ENCODE assay signal across 1 cellular context in genomic region chr4:93786149-93786548, GRCh38.
TF ChIP-seq lines count a peak whose summit lies in the region.

No MANE protein-coding gene starts in this region.

TF ChIP-seq in WTC11, 78 proteins besides CTCF, POLR2A, EP300 and RAD21 (continued from another document):
- TF ChIP-seq E2F4 (CRISPR knock-in tag; IDR thresholded peaks at IDR 0.05; ENCODE audit: borderline replicate concordance, low read depth) (no peak), KAT7 (CRISPR knock-in tag; IDR thresholded peaks at IDR 0.05; ENCODE audit: borderline replicate concordance) (no peak), PREB (CRISPR knock-in tag; IDR thresholded peaks at IDR 0.05; ENCODE audit: borderline replicate concordance) (no peak), RELA (CRISPR knock-in tag; IDR thresholded peaks at IDR 0.05; ENCODE audit: borderline replicate concordance) (no peak), SP1 (CRISPR knock-in tag; conservative IDR thresholded peaks at IDR 0.05) (no peak), ZNF232 (CRISPR knock-in tag; IDR thresholded peaks at IDR 0.05) (no peak), NR2C2 (CRISPR knock-in tag; IDR thresholded peaks at IDR 0.05) (no peak), ZNF138 (CRISPR knock-in tag; conservative IDR thresholded peaks at IDR 0.05) (no peak)
- TF ChIP-seq, protein P1, sequence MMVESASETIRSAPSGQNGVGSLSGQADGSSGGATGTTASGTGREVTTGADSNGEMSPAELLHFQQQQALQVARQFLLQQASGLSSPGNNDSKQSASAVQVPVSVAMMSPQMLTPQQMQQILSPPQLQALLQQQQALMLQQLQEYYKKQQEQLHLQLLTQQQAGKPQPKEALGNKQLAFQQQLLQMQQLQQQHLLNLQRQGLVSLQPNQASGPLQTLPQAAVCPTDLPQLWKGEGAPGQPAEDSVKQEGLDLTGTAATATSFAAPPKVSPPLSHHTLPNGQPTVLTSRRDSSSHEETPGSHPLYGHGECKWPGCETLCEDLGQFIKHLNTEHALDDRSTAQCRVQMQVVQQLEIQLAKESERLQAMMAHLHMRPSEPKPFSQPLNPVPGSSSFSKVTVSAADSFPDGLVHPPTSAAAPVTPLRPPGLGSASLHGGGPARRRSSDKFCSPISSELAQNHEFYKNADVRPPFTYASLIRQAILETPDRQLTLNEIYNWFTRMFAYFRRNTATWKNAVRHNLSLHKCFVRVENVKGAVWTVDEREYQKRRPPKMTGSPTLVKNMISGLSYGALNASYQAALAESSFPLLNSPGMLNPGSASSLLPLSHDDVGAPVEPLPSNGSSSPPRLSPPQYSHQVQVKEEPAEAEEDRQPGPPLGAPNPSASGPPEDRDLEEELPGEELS (CRISPR knock-in tag; IDR thresholded peaks at IDR 0.05), result no peak
